9 cellular contexts compared by ENCODE assay signal in the genomic region with DNA sequence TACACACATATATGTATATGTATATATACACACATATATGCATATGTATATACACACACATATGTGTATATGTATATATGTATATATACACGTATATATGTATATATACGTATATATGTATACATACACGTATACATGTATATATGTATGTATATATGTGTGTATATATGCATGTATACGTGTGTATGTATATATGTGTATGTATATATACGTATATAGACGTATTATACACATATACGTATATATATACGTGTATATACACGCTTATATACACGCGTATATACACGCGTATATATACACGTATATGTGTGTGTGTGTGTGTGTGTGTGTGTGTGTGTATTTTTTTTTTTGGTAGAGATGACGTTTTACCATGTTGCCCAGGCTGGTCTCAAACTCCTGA. TPM values are rescaled to one million over a fixed set of nuclear protein-coding genes. Genes with fewer than 3 reads are reported as not detected.
"Had no signal": no experiment of that assay in that cellular context is flagged by ENCODE, and none has a peak within 500 bp of the region (broad histone marks: within the 10 kb centered on the region; RNA-seq: fewer than 3 reads in every experiment).

No MANE protein-coding gene starts in this region.

- H3K4me2 ChIP-seq: GM23338, KMS-11 had no signal

- DNase-seq: H9, HCEC 1CT, IMR-90, KBM-7 had no signal

- H3K27ac ChIP-seq: KMS-11 had no signal

- H3K4me3 ChIP-seq: GM23338 had no signal

- FAIRE-seq: H1, H54, HTR-8/SVneo had no signal

- ATAC-seq: GM23338 had no signal

- H3K9me3 Mint-ChIP-seq: H9 had no signal

- H3K4me3 Mint-ChIP-seq: GM23338, H9 had no signal

- H3K27ac Mint-ChIP-seq: GM23338, H9 had no signal

- H3K9ac ChIP-seq: KMS-11 had no signal

RNA-seq across cellular contexts. Expression of a gene that starts 44.4 kb away (rescaled TPM):
- total RNA-seq: GM23338, H1, H9 had no signal

RNA-seq across cellular contexts. Expression of a gene that starts 59.4 kb away (rescaled TPM):
- total RNA-seq: GM23338 had no signal
